In genomic region chr5:136249678-136250266, GRCh38 we compare ENCODE assay signal across 8 cellular contexts. TPM values are rescaled to one million over a fixed set of nuclear protein-coding genes. Genes with fewer than 3 reads are reported as not detected.
DNase-seq lines count a peak whose midpoint lies in the region; ATAC-seq and TF ChIP-seq lines count a peak whose summit lies in the region.

No MANE protein-coding gene starts in this region.

- H3K4me1 Mint-ChIP-seq in CD8-positive, alpha-beta T cell (ENCODE audit: low read depth) = no peaks in the 10 kb centered on the region
- H3K4me1 Mint-ChIP-seq in glutamatergic neuron (ENCODE audit: low read depth, unreplicated experiment) = no peaks in the 10 kb centered on the region

- H3K27me3 ChIP-seq in CD8-positive, alpha-beta T cell (ENCODE audit: insufficient read depth, low read length) = no peaks in the 10 kb centered on the region
- no peaks in the 10 kb centered on the region for H3K27me3 ChIP-seq in WERI-Rb-1 (ENCODE audit: insufficient read depth, low read depth, severe bottlenecking)

- peaks cover 6% of the 10 kb centered on the region for H3K27me3 Mint-ChIP-seq in CD8-positive, alpha-beta T cell (ENCODE audit: low read depth)
- H3K27me3 Mint-ChIP-seq in glutamatergic neuron (ENCODE audit: unreplicated experiment) = peaks cover 4% of the 10 kb centered on the region

- POLR2A ChIA-PET in CD8-positive, alpha-beta T cell (lab: Charles Lee) = no interaction called here

- H3K4me3 Mint-ChIP-seq in CD8-positive, alpha-beta T cell = no peak overlapping the region
- H3K4me3 Mint-ChIP-seq in glutamatergic neuron (ENCODE audit: unreplicated experiment) = no peak overlapping the region

- no peak overlapping the region for H3K27ac ChIP-seq in CD8-positive, alpha-beta T cell (ENCODE audit: low read depth, low read length)
- H3K27ac ChIP-seq in WERI-Rb-1 = no peak overlapping the region

- peak; percentile 28 for TF ChIP-seq CTCF in CD8-positive, alpha-beta T cell (IDR thresholded peaks at IDR 0.05)
- peak; percentile 87 for TF ChIP-seq CTCF in GM20000 (IDR thresholded peaks at IDR 0.05; ENCODE audit: extremely low read depth, missing control alignments)
- peak; percentile 91 for TF ChIP-seq CTCF in WERI-Rb-1 (IDR thresholded peaks at IDR 0.05; ENCODE audit: low read depth, low read length)
- peak; percentile 58 for TF ChIP-seq CTCF in glutamatergic neuron (IDR thresholded peaks at IDR 0.05; ENCODE audit: partially characterized antibody, unreplicated experiment)

- no peaks in the 10 kb centered on the region for H3K9me3 ChIP-seq in CD8-positive, alpha-beta T cell (ENCODE audit: low read length)
- H3K9me3 ChIP-seq in WERI-Rb-1 (ENCODE audit: severe bottlenecking) = no peaks in the 10 kb centered on the region

- CTCF ChIA-PET in CD8-positive, alpha-beta T cell (lab: Charles Lee) = interaction anchor here (0.7 to 1.8 kb wide), 5 partner anchors 10 to 523 kb away, joined by 3 to 9 read pairs (median 4); no protein-coding TSS in a partner anchor

- no peak overlapping the region for H3K27ac Mint-ChIP-seq in CD8-positive, alpha-beta T cell
- no peak overlapping the region for H3K27ac Mint-ChIP-seq in glutamatergic neuron (ENCODE audit: unreplicated experiment)

- no peak for ATAC-seq in CD8-positive, alpha-beta T cell
- no peak for ATAC-seq in HG03025 (IDR thresholded peaks at IDR 0.05; ENCODE audit: low FRiP score, unreplicated experiment)

- no peak for DNase-seq in CD8-positive, alpha-beta T cell
- DNase-seq in GM20000 (ENCODE audit: low spot score) = peak; percentile 21
- peak; percentile 57 for DNase-seq in NCI-H2029 (lab: John Stamatoyannopoulos, UW)
- peak; percentile 75 for DNase-seq in WERI-Rb-1
- peak; percentile 75 for DNase-seq in glutamatergic neuron
- peak; percentile 24 for DNase-seq in pulmonary artery endothelial cell (ENCODE audit: low read depth, low spot score)
- no peak for DNase-seq in activated CD4-positive, CD25-positive, alpha-beta regulatory T cell treated with anti-CD3 and anti-CD28 coated beads, Interleukin-2, amount 50 U/mL, for 72 hours

- H3K36me3 ChIP-seq in CD8-positive, alpha-beta T cell (ENCODE audit: insufficient read depth, low read length) = no peaks in the 10 kb centered on the region
- H3K36me3 ChIP-seq in WERI-Rb-1 = no peaks in the 10 kb centered on the region

- no peak overlapping the region for H3K4me3 ChIP-seq in CD8-positive, alpha-beta T cell (ENCODE audit: low read depth, low read length)
- H3K4me3 ChIP-seq in WERI-Rb-1 (ENCODE audit: low read depth, low read length) = no peak overlapping the region

- no peaks in the 10 kb centered on the region for H3K36me3 Mint-ChIP-seq in CD8-positive, alpha-beta T cell
- no peaks in the 10 kb centered on the region for H3K36me3 Mint-ChIP-seq in glutamatergic neuron (ENCODE audit: unreplicated experiment)

- intact Hi-C loops in CD8-positive, alpha-beta T cell (cut with DNase I, micrococcal nuclease) = loop anchor here in 1 of 2 experiments (2.0 kb wide), 1 partner anchor 521 kb away; no protein-coding TSS in a partner anchor

- H3K9me3 Mint-ChIP-seq in CD8-positive, alpha-beta T cell = no peaks in the 10 kb centered on the region
- peaks cover 5% of the 10 kb centered on the region for H3K9me3 Mint-ChIP-seq in glutamatergic neuron (ENCODE audit: unreplicated experiment)

- no peaks in the 10 kb centered on the region for H3K4me1 ChIP-seq in CD8-positive, alpha-beta T cell (ENCODE audit: insufficient read depth, low read length)

RNA-seq across cellular contexts. Expression of gene SMIM32, which starts 56.8 kb away (rescaled TPM):
- not detected for total RNA-seq in CD8-positive, alpha-beta T cell
- total RNA-seq in glutamatergic neuron (ENCODE audit: unreplicated experiment) (not detected), pulmonary artery endothelial cell (not detected in 2 replicates)

Comparison
In these comparisons a context has a peak if more than half of its experiments do, and no peak if none do; other contexts are left out.
1. DNase-seq: peak in GM20000 (single experiment), NCI-H2029 (single experiment), WERI-Rb-1 (single experiment), glutamatergic neuron (single experiment) and pulmonary artery endothelial cell (single experiment); none in CD8-positive, alpha-beta T cell (0 of 7) and activated CD4-positive, CD25-positive, alpha-beta regulatory T cell treated with anti-CD3 and anti-CD28 coated beads, Interleukin-2, amount 50 U/mL, for 72 hours (single experiment).
2. CTCF ChIP-seq: peak in every context shown above with its lines; median percentile 91 in WERI-Rb-1; 87 in GM20000; 58 in glutamatergic neuron; 28 in CD8-positive, alpha-beta T cell.